ENCODE assay signal across 14 cellular contexts in genomic region chr15:96054029-96054428, GRCh38.
DNase-seq lines count a peak whose midpoint lies in the region; ATAC-seq and TF ChIP-seq lines count a peak whose summit lies in the region.
"Had no signal": no experiment of that assay in that cellular context is flagged by ENCODE, and none has a peak within 500 bp of the region (broad histone marks: within the 10 kb centered on the region; RNA-seq: fewer than 3 reads in every experiment).

No MANE protein-coding gene starts in this region.

- peak in 1 of 8 donors; percentile 18 for ATAC-seq in heart right ventricle
- no peak for ATAC-seq in Right ventricle myocardium inferior
- no peak for ATAC-seq in GM21786 (IDR thresholded peaks at IDR 0.05; ENCODE audit: unreplicated experiment)
- no peak for ATAC-seq in mucosa of descending colon
- ATAC-seq: activated CD4-positive, CD25-positive, alpha-beta regulatory T cell treated with anti-CD3 and anti-CD28 coated beads, Interleukin-2, amount 50 U/mL, for 24 hours; activated naive CD8-positive, alpha-beta T cell treated with anti-CD3 and anti-CD28 coated beads, Interleukin-2, amount 50 U/mL, for 24 hours had no signal

- peaks cover 0 to 1% (median 0%) of the 10 kb centered on the region in 11 donors for H3K9me3 ChIP-seq in heart right ventricle
- H3K9me3 ChIP-seq in mucosa of descending colon = no peaks in the 10 kb centered on the region
- H3K9me3 ChIP-seq: colonic mucosa, suprapubic skin had no signal

- H3K36me3 Mint-ChIP-seq in nephron progenitor cell (ENCODE audit: low read depth) = peaks cover 12% of the 10 kb centered on the region

- intact Hi-C loops in heart right ventricle (cut with DNase I) = loop anchor here in 1 of 10 donors (10.0 kb wide), 1 partner anchor 281 kb away; the partner anchor contains the start of gene NR2F2
- intact Hi-C loops in Right ventricle myocardium inferior (cut with DNase I) = no loop called here
- intact Hi-C loops in mucosa of descending colon (cut with DNase I, micrococcal nuclease) = no loop called here

- TF ChIP-seq CTCF in heart right ventricle (IDR thresholded peaks at IDR 0.05) (no peak), epithelial cell of proximal tubule (conservative IDR thresholded peaks at IDR 0.05; ENCODE audit: low read depth, low read length) (no peak), nephron progenitor cell (IDR thresholded peaks at IDR 0.05) (no peak), mucosa of descending colon (IDR thresholded peaks at IDR 0.05) (no peak)

- H3K27ac Mint-ChIP-seq in nephron progenitor cell = no peak overlapping the region
- H3K27ac Mint-ChIP-seq: activated naive CD8-positive, alpha-beta T cell treated with anti-CD3 and anti-CD28 coated beads, Interleukin-2, amount 50 U/mL, for 24 hours had no signal

- WGBS in heart right ventricle, 2 donors = 53 to 56% methylated on average over 7 of the region's 7 CpGs

- H3K36me3 ChIP-seq in heart right ventricle (no peaks in the 10 kb centered on the region), mucosa of descending colon (ENCODE audit: low read depth) (no peaks in the 10 kb centered on the region)
- H3K36me3 ChIP-seq: colonic mucosa, suprapubic skin had no signal

- H3K4me1 ChIP-seq in heart right ventricle (peaks cover 4 to 30% (median 19%) of the 10 kb centered on the region in 9 donors), mucosa of descending colon (ENCODE audit: low read depth) (peaks cover 11% of the 10 kb centered on the region)

- peaks cover 0 to 44% (median 0%) of the 10 kb centered on the region in 7 donors for H3K27me3 ChIP-seq in heart right ventricle

- H3K4me3 ChIP-seq in heart right ventricle (peak overlapping the region in 8 of 10 donors; percentile 20 to 40 (median 38)), epithelial cell of proximal tubule (ENCODE audit: low read depth, low read length) (peak overlapping the region; percentile 57), mucosa of descending colon (no peak overlapping the region)

- peaks cover 19% of the 10 kb centered on the region for H3K9me3 Mint-ChIP-seq in nephron progenitor cell

- DNase-seq in heart right ventricle = no peak
- no peak for DNase-seq in Right ventricle myocardium inferior (ENCODE audit: missing footprints)
- DNase-seq in epithelial cell of proximal tubule (ENCODE audit: low read depth) = no peak
- DNase-seq in nephron progenitor cell = peak; percentile 12
- DNase-seq in mucosa of descending colon = no peak
- no peak for DNase-seq in NCI-H1092 treated with DMSO at 0.1 percent for 48 hours (lab: John Stamatoyannopoulos, UW)
- no peak for DNase-seq in GM19240 (ENCODE audit: insufficient read length, low spot score)
- DNase-seq: ACHN; activated naive CD8-positive, alpha-beta T cell treated with anti-CD3 and anti-CD28 coated beads, Interleukin-2, amount 50 U/mL, for 24 hours; activated T-cell treated with anti-CD3 and anti-CD28 coated beads, Interleukin-2, amount 50 U/mL, for 1 hour had no signal

- peak overlapping the region; percentile 48 to 84 (median 72) for H3K27ac ChIP-seq in heart right ventricle
- H3K27ac ChIP-seq: colonic mucosa, suprapubic skin had no signal

- peaks cover 43% of the 10 kb centered on the region for H3K4me1 Mint-ChIP-seq in nephron progenitor cell

- peaks cover 13% of the 10 kb centered on the region for H3K27me3 Mint-ChIP-seq in nephron progenitor cell (ENCODE audit: low read depth, poor library complexity)

- peak overlapping the region; percentile 74 for H3K4me3 Mint-ChIP-seq in nephron progenitor cell
- H3K4me3 Mint-ChIP-seq: activated naive CD8-positive, alpha-beta T cell treated with anti-CD3 and anti-CD28 coated beads, Interleukin-2, amount 50 U/mL, for 24 hours had no signal
